1 cellular context compared by ENCODE assay signal in the genomic region with DNA sequence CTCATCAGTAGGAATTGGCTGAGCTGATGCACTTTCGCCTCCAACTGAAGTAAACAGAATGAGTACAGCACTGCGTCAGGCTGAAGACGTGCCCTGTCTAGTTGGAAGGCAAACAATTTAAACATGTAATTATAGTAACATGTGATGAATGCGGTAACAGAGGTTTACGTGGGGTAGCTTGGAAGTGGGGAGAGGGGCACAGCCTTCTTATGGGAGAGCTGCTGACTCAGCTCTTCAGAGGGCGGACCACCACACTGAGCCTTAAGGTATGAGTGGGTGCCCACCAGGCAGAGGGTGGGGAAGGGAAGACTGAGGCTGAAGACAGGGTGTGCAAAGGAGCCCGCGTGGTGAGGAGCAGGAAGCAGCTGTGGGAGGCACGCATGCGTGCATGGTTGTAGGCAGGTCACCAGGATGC.
A peak's percentile ranks its signal among the peaks of the same experiment; 100 is the strongest.
TF ChIP-seq lines count a peak whose summit lies in the region.

No MANE protein-coding gene starts in this region.

TF ChIP-seq in A549, 52 proteins besides CTCF, POLR2A, EP300 and RAD21:
- TF ChIP-seq SREBF2 (IDR thresholded peaks at IDR 0.05) = no peak
- TF ChIP-seq MAFK (IDR thresholded peaks at IDR 0.05; ENCODE audit: partially characterized antibody) = peak; percentile 80
